26 cellular contexts compared by ENCODE assay signal in genomic region chr18:67553471-67553870, GRCh38. TPM values are rescaled to one million over a fixed set of nuclear protein-coding genes. Genes with fewer than 3 reads are reported as not detected.
DNase-seq lines count a peak whose midpoint lies in the region; ATAC-seq and TF ChIP-seq lines count a peak whose summit lies in the region.
"Had no signal": no experiment of that assay in that cellular context is flagged by ENCODE, and none has a peak within 500 bp of the region (broad histone marks: within the 10 kb centered on the region; RNA-seq: fewer than 3 reads in every experiment).

No MANE protein-coding gene starts in this region.

- H3K4me2 ChIP-seq in Loucy (ENCODE audit: low read depth, low read length, poor library complexity, severe bottlenecking) = peak overlapping the region; percentile 64

- H3K9me2 ChIP-seq in Loucy (replicated peaks; ENCODE audit: low read depth, low read length) = no peaks in the 10 kb centered on the region

- H3K36me3 ChIP-seq in Loucy (ENCODE audit: insufficient read depth, low read length) = no peaks in the 10 kb centered on the region
- H3K36me3 ChIP-seq: colonic mucosa, esophagus squamous epithelium, thoracic aorta had no signal

- H2AFZ ChIP-seq in Loucy (ENCODE audit: low read length) = no peak overlapping the region

- no peaks in the 10 kb centered on the region for H4K20me1 ChIP-seq in Loucy (ENCODE audit: insufficient read depth, low read length, poor library complexity, severe bottlenecking)

- H3K4me3 Mint-ChIP-seq in effector memory CD8-positive, alpha-beta T cell = no peak overlapping the region
- H3K4me3 Mint-ChIP-seq: activated CD8-positive, alpha-beta T cell treated with anti-CD3 and anti-CD28 coated beads for 36 hours; activated naive CD4-positive, alpha-beta T cell treated with anti-CD3 and anti-CD28 coated beads, Interleukin-2, amount 50 U/mL, for 24 hours; activated T-helper 17 cell treated with anti-CD3 and anti-CD28 coated beads, Interleukin-2, amount 50 U/mL, for 72 hours; endodermal cell; nephron; stimulated activated naive CD8-positive, alpha-beta T cell treated with anti-CD3 and anti-CD28 coated beads, Interleukin-15, Interleukin-2, amounts not matched to agents 100 ng/mL and 50 ng/mL, for 24 hours; T-helper 17 cell had no signal

- H3K4me1 ChIP-seq in Loucy (ENCODE audit: insufficient read depth, low read length, poor library complexity, severe bottlenecking) = peaks cover 26% of the 10 kb centered on the region
- H3K4me1 ChIP-seq: colonic mucosa, esophagus squamous epithelium had no signal

- no peaks in the 10 kb centered on the region for H3K27me3 ChIP-seq in Loucy (ENCODE audit: insufficient read depth, low read length, poor library complexity, severe bottlenecking)
- H3K27me3 ChIP-seq: colonic mucosa, esophagus squamous epithelium had no signal

- no peak overlapping the region for H3K9ac ChIP-seq in Loucy (ENCODE audit: low read depth, low read length, poor library complexity, severe bottlenecking)

- no peaks in the 10 kb centered on the region; the same call in 1 of the 2 replicates for H3K9me3 ChIP-seq in Loucy (ENCODE audit: insufficient read depth, low read depth, low read length)
- H3K9me3 ChIP-seq: colonic mucosa, esophagus squamous epithelium, mucosa of descending colon, thoracic aorta had no signal

- H3K4me3 ChIP-seq in Loucy (ENCODE audit: low read length, poor library complexity, severe bottlenecking) (peak overlapping the region; percentile 35), fibroblast of villous mesenchyme (ENCODE audit: low read depth, low read length) (no peak overlapping the region)
- H3K4me3 ChIP-seq: colonic mucosa, esophagus squamous epithelium, lung, mucosa of descending colon, skin epidermis, thoracic aorta had no signal

- no peaks in the 10 kb centered on the region for H3K9me3 Mint-ChIP-seq in effector memory CD8-positive, alpha-beta T cell
- H3K9me3 Mint-ChIP-seq: activated CD8-positive, alpha-beta T cell treated with anti-CD3 and anti-CD28 coated beads for 36 hours; activated naive CD4-positive, alpha-beta T cell treated with anti-CD3 and anti-CD28 coated beads, Interleukin-2, amount 50 U/mL, for 24 hours; activated T-helper 17 cell treated with anti-CD3 and anti-CD28 coated beads, Interleukin-2, amount 50 U/mL, for 72 hours; stimulated activated naive CD8-positive, alpha-beta T cell treated with anti-CD3 and anti-CD28 coated beads, Interleukin-15, Interleukin-2, amounts not matched to agents 100 ng/mL and 50 ng/mL, for 24 hours had no signal

- H3K27me3 Mint-ChIP-seq in effector memory CD8-positive, alpha-beta T cell = no peaks in the 10 kb centered on the region
- H3K27me3 Mint-ChIP-seq: stimulated activated naive CD8-positive, alpha-beta T cell treated with anti-CD3 and anti-CD28 coated beads, Interleukin-15, Interleukin-2, amounts not matched to agents 100 ng/mL and 50 ng/mL, for 24 hours had no signal

- no peak for ATAC-seq in GM21381 (IDR thresholded peaks at IDR 0.05; ENCODE audit: unreplicated experiment)
- ATAC-seq in effector memory CD8-positive, alpha-beta T cell (replicated peaks) = no peak
- ATAC-seq: activated CD4-positive, CD25-positive, alpha-beta regulatory T cell treated with anti-CD3 and anti-CD28 coated beads, Interleukin-2, amount 50 U/mL, for 24 hours; activated CD8-positive, alpha-beta T cell treated with anti-CD3 and anti-CD28 coated beads for 36 hours; activated T-helper 17 cell treated with anti-CD3 and anti-CD28 coated beads, Interleukin-2, amount 50 U/mL, for 72 hours; mucosa of descending colon; T-helper 17 cell had no signal

- H3F3A ChIP-seq in Loucy (ENCODE audit: low read depth) = 0 out of 2 replicates have a peak, but pooled peaks cover 6% of the 10 kb centered on the region

- H3K4me1 Mint-ChIP-seq in effector memory CD8-positive, alpha-beta T cell (ENCODE audit: low read depth in 2 of 2) = no peaks in the 10 kb centered on the region
- H3K4me1 Mint-ChIP-seq: activated naive CD4-positive, alpha-beta T cell treated with anti-CD3 and anti-CD28 coated beads, Interleukin-2, amount 50 U/mL, for 24 hours; activated T-helper 17 cell treated with anti-CD3 and anti-CD28 coated beads, Interleukin-2, amount 50 U/mL, for 72 hours; nephron had no signal

- H3K79me2 ChIP-seq in Loucy (ENCODE audit: insufficient read depth, low read length) = no peaks in the 10 kb centered on the region

- H3K36me3 Mint-ChIP-seq in effector memory CD8-positive, alpha-beta T cell (ENCODE audit: insufficient read depth) = no peaks in the 10 kb centered on the region
- H3K36me3 Mint-ChIP-seq: activated naive CD4-positive, alpha-beta T cell treated with anti-CD3 and anti-CD28 coated beads, Interleukin-2, amount 50 U/mL, for 24 hours had no signal

- TF ChIP-seq CTCF in Loucy (conservative IDR thresholded peaks at IDR 0.05; ENCODE audit: low read length) = no peak
- TF ChIP-seq CTCF in fibroblast of villous mesenchyme (IDR thresholded peaks at IDR 0.05; ENCODE audit: insufficient read depth, low read depth, low read length) = no peak

- H3K27ac Mint-ChIP-seq in effector memory CD8-positive, alpha-beta T cell = no peak overlapping the region
- H3K27ac Mint-ChIP-seq: activated CD8-positive, alpha-beta T cell treated with anti-CD3 and anti-CD28 coated beads for 36 hours; activated naive CD4-positive, alpha-beta T cell treated with anti-CD3 and anti-CD28 coated beads, Interleukin-2, amount 50 U/mL, for 24 hours; activated T-helper 17 cell treated with anti-CD3 and anti-CD28 coated beads, Interleukin-2, amount 50 U/mL, for 72 hours; endodermal cell; nephron; stimulated activated naive CD8-positive, alpha-beta T cell treated with anti-CD3 and anti-CD28 coated beads, Interleukin-15, Interleukin-2, amounts not matched to agents 100 ng/mL and 50 ng/mL, for 24 hours; T-helper 17 cell had no signal

- DNase-seq in NCI-H1092 treated with DMSO at 0.1 percent for 48 hours (lab: John Stamatoyannopoulos, UW) (peak; percentile 5), NCI-H1092 (lab: John Stamatoyannopoulos, UW) (no peak), NCI-H69 (lab: John Stamatoyannopoulos, UW) (peak; percentile 56), fibroblast of villous mesenchyme (ENCODE audit: low read depth) (peak; percentile 3), COLO668 (lab: John Stamatoyannopoulos, UW; ENCODE audit: unreplicated experiment) (no peak)
- DNase-seq in effector memory CD8-positive, alpha-beta T cell = no peak
- DNase-seq: activated CD8-positive, alpha-beta T cell treated with anti-CD3 and anti-CD28 coated beads for 36 hours; amygdala; colonic mucosa; endodermal cell; esophagus squamous epithelium; HCEC 1CT; Karpas-422; mucosa of descending colon; NCI-H510A treated with DMSO at 0.1 percent for 48 hours; T-helper 17 cell had no signal

RNA-seq across cellular contexts. Expression of gene DSEL, which starts 37.0 kb away (rescaled TPM):
- total RNA-seq in fibroblast of villous mesenchyme = 101 and 218 TPM in 2 replicates

Comparison
In these comparisons a context has a peak if more than half of its experiments do, and no peak if none do; other contexts are left out.
1. DNase-seq: peak in NCI-H1092 treated with DMSO at 0.1 percent for 48 hours (single experiment), NCI-H69 (single experiment) and fibroblast of villous mesenchyme (single experiment); none in NCI-H1092 (single experiment), COLO668 (single experiment) and effector memory CD8-positive, alpha-beta T cell (0 of 3).